ENCODE assay signal across 18 cellular contexts in genomic region chr4:8699479-8700145, GRCh38.
DNase-seq lines count a peak whose midpoint lies in the region; ATAC-seq, FAIRE-seq and TF ChIP-seq lines count a peak whose summit lies in the region.
"Had no signal": no experiment of that assay in that cellular context is flagged by ENCODE, and none has a peak within 500 bp of the region (broad histone marks: within the 10 kb centered on the region; RNA-seq: fewer than 3 reads in every experiment).

No MANE protein-coding gene starts in this region.

- H3K4me2 ChIP-seq in HepG2 (ENCODE audit: low read depth, low read length): no peak overlapping the region
- H3K4me2 ChIP-seq: PC-9 had no signal

- H3K4me1 ChIP-seq in right lobe of liver: no peaks in the 10 kb centered on the region
- no peaks in the 10 kb centered on the region for H3K4me1 ChIP-seq in HepG2 (ENCODE audit: insufficient read depth, low read length)
- no peaks in the 10 kb centered on the region for H3K4me1 ChIP-seq in kidney (ENCODE audit: control insufficient read depth in 1 of 2, insufficient read depth in 1 of 2, low read depth in 1 of 2, low read length in 2 of 2)
- H3K4me1 ChIP-seq in spleen: no peaks in the 10 kb centered on the region
- H3K4me1 ChIP-seq in thyroid gland: no peaks in the 10 kb centered on the region
- H3K4me1 ChIP-seq: Caco-2 had no signal

- 77% methylated on average over 8 of the region's 24 CpGs for WGBS in right lobe of liver (ENCODE audit: insufficient coverage, low coverage, low lambda C conversion rate, missing lambda C conversion rate)
- 44% methylated on average over 2 of the region's 24 CpGs for WGBS in HepG2 (ENCODE audit: low lambda C conversion rate)
- 82 to 91% (median 85%) methylated on average over 22 to 24 of the region's 24 CpGs for WGBS in spleen, 5 donors
- 76 to 77% methylated on average over 9 to 15 of the region's 24 CpGs for WGBS in thyroid gland, 2 donors

- BruUV-seq in HepG2 (replicated peaks; lab: Mats Ljungman, UMichigan): no TSS peak

- no peaks in the 10 kb centered on the region for H3K9me3 ChIP-seq in right lobe of liver
- no peaks in the 10 kb centered on the region for H3K9me3 ChIP-seq in HepG2 (ENCODE audit: low read length)
- H3K9me3 ChIP-seq in kidney (ENCODE audit: control insufficient read depth in 1 of 2, low read length in 2 of 2): peaks cover 0 to 7% of the 10 kb centered on the region in 2 donors
- peaks cover 0 to 10% (median 0%) of the 10 kb centered on the region in 8 donors for H3K9me3 ChIP-seq in spleen
- no peaks in the 10 kb centered on the region for H3K9me3 ChIP-seq in thyroid gland
- H3K9me3 ChIP-seq: Caco-2 had no signal

- H3K36me3 ChIP-seq in right lobe of liver: no peaks in the 10 kb centered on the region
- no peaks in the 10 kb centered on the region for H3K36me3 ChIP-seq in HepG2 (replicated peaks in 1 of 2; ENCODE audit: control insufficient read depth in 1 of 2, insufficient read depth in 2 of 2, low read length in 2 of 2)
- no peaks in the 10 kb centered on the region for H3K36me3 ChIP-seq in kidney (ENCODE audit: control insufficient read depth in 1 of 2, insufficient read depth in 2 of 2, low read length in 2 of 2)
- no peaks in the 10 kb centered on the region for H3K36me3 ChIP-seq in spleen
- no peaks in the 10 kb centered on the region for H3K36me3 ChIP-seq in thyroid gland

- no peak overlapping the region for H2AFZ ChIP-seq in HepG2 (ENCODE audit: low read length)
- H2AFZ ChIP-seq: PC-9 had no signal

- H4K20me1 ChIP-seq in HepG2 (ENCODE audit: insufficient read depth, low read length): no peaks in the 10 kb centered on the region

- H3K27ac ChIP-seq in right lobe of liver (no peak overlapping the region), HepG2 (ENCODE audit: extremely low read length, insufficient read depth, low read length) (no peak overlapping the region), kidney (ENCODE audit: low read depth in 2 of 2, low read length in 2 of 2) (no peak overlapping the region), spleen (no peak overlapping the region), thyroid gland (no peak overlapping the region)
- H3K27ac ChIP-seq: PC-9 had no signal

- in situ Hi-C loops in HepG2 (cut with HindIII; ENCODE audit: extremely low pct_ligation_motif_present, low pct_unique_long_range_greater_than_20kb): no loop called here

- TF ChIP-seq CTCF in right lobe of liver (IDR thresholded peaks at IDR 0.05) (no peak), HepG2 (CRISPR knock-in tag; IDR thresholded peaks at IDR 0.05) (no peak), kidney (IDR thresholded peaks at IDR 0.05; ENCODE audit: borderline replicate concordance, extremely low read depth, insufficient read depth) (no peak), spleen (IDR thresholded peaks at IDR 0.05 in 8 of 11, conservative IDR thresholded peaks at IDR 0.05 in 3 of 11) (no peak), thyroid gland (IDR thresholded peaks at IDR 0.05) (no peak)

- TF ChIP-seq RAD21 in HepG2 (CRISPR knock-in tag; IDR thresholded peaks at IDR 0.05): no peak

- POLR2A ChIA-PET in HepG2 (lab: Yijun Ruan, JAX): no interaction called here

- ATAC-seq in right lobe of liver (no peak), HepG2 (no peak), HG03045 (IDR thresholded peaks at IDR 0.05; ENCODE audit: unreplicated experiment) (no peak)

- intact Hi-C loops in right lobe of liver (cut with DNase I): no loop called here
- intact Hi-C loops in HepG2 (cut with micrococcal nuclease; ENCODE audit: unreplicated experiment): no loop called here
- intact Hi-C loops in kidney (cut with DNase I): no loop called here
- intact Hi-C loops in spleen (cut with DNase I; ENCODE audit: low total_unique reads): no loop called here
- intact Hi-C loops in thyroid gland (cut with DNase I): no loop called here

- FAIRE-seq in HepG2 (lab: Jason Lieb, UNC) (no peak), kidney (lab: Jason Lieb, UNC) (no peak)
- FAIRE-seq: GM12892 had no signal

- H3K9ac ChIP-seq in HepG2 (ENCODE audit: insufficient read depth, low read depth, low read length): no peak overlapping the region
- no peak overlapping the region for H3K9ac ChIP-seq in kidney (ENCODE audit: low read length in 2 of 2)

- CTCF ChIA-PET in HepG2 (lab: Yijun Ruan, JAX; ENCODE audit: low intra/inter-chr PET ratio, low total read pairs): no interaction called here

- H3K27me3 ChIP-seq in right lobe of liver: no peaks in the 10 kb centered on the region
- peaks cover 12 to 80% of the 10 kb centered on the region in 2 experiments; a peak in 4 of 5 replicates for H3K27me3 ChIP-seq in HepG2 (ENCODE audit: control insufficient read depth in 1 of 2, insufficient read depth in 2 of 2, low read length in 2 of 2)
- peaks cover 0 to 86% (median 3%) of the 10 kb centered on the region in 7 donors for H3K27me3 ChIP-seq in spleen (replicated peaks in 1 of 7)
- no peaks in the 10 kb centered on the region for H3K27me3 ChIP-seq in thyroid gland

- no peaks in the 10 kb centered on the region for H3K79me2 ChIP-seq in HepG2 (ENCODE audit: insufficient read depth, low read length)

- no peak for TF ChIP-seq POLR2A in right lobe of liver (IDR thresholded peaks at IDR 0.05)
- no peak for TF ChIP-seq POLR2A in HepG2 (IDR thresholded peaks at IDR 0.05; ENCODE audit: insufficient read depth in 1 of 2, low read depth in 2 of 2, low read length in 2 of 2)
- TF ChIP-seq POLR2A in spleen (IDR thresholded peaks at IDR 0.05): no peak
- no peak for TF ChIP-seq POLR2A in thyroid gland (IDR thresholded peaks at IDR 0.05)

- TF ChIP-seq EP300 in HepG2 (IDR thresholded peaks at IDR 0.05; ENCODE audit: low read depth in 2 of 2, low read length in 2 of 2) (no peak), HepG2 (CRISPR knock-in tag; IDR thresholded peaks at IDR 0.05; ENCODE audit: borderline replicate concordance) (no peak)

- H3K4me3 ChIP-seq in right lobe of liver (no peak overlapping the region), HepG2 (replicated peaks in 1 of 3; ENCODE audit: insufficient read depth in 1 of 3, low read depth in 2 of 3, low read length in 3 of 3) (no peak overlapping the region), kidney (ENCODE audit: low read length in 2 of 2) (no peak overlapping the region), spleen (no peak overlapping the region), thyroid gland (replicated peaks in 1 of 3) (no peak overlapping the region)
- H3K4me3 ChIP-seq: PC-9 had no signal

- peak in 2 of 3 donors; percentile 9 to 41 for DNase-seq in right lobe of liver
- DNase-seq in HepG2 (ENCODE audit: low spot score): no peak
- peak; percentile 60 for DNase-seq in kidney
- DNase-seq in spleen: peak; percentile 73
- DNase-seq in thyroid gland: no peak
- no peak for DNase-seq in hepatic stellate cell (ENCODE audit: low spot score)
- DNase-seq: ACHN, AML-193, Caco-2, DMS153, NCI-H1092, NCI-H146, NCI-H2081 treated with DMSO at 0.1 percent for 48 hours, NCI-H510A treated with DMSO at 0.1 percent for 48 hours, NCI-H82, PC-9 had no signal

TF ChIP-seq in HepG2, 621 proteins besides CTCF, POLR2A, EP300 and RAD21:
- no peak for TF ChIP-seq DNMT1 (CRISPR knock-in tag; IDR thresholded peaks at IDR 0.05)
- TF ChIP-seq AGO1 (IDR thresholded peaks at IDR 0.05; ENCODE audit: low read depth, low read length, poor library complexity, severe bottlenecking): no peak
- no peak for TF ChIP-seq ZBTB20 (CRISPR knock-in tag; IDR thresholded peaks at IDR 0.05; ENCODE audit: borderline replicate concordance, low read depth)
- TF ChIP-seq ZNF281 (CRISPR knock-in tag; IDR thresholded peaks at IDR 0.05; ENCODE audit: borderline replicate concordance): no peak
- no peak for TF ChIP-seq TGIF2 (CRISPR knock-in tag; IDR thresholded peaks at IDR 0.05)
- no peak for TF ChIP-seq MYC (CRISPR knock-in tag; IDR thresholded peaks at IDR 0.05; ENCODE audit: borderline replicate concordance)
- TF ChIP-seq PHF5A (CRISPR knock-in tag; IDR thresholded peaks at IDR 0.05; ENCODE audit: low read depth, unreplicated experiment): no peak
- TF ChIP-seq ZSCAN12 (CRISPR knock-in tag; IDR thresholded peaks at IDR 0.05): no peak

Comparison
In these comparisons a context has a peak if more than half of its experiments do, and no peak if none do; other contexts are left out.
1. DNase-seq: peak in right lobe of liver (2 of 3), kidney (single experiment) and spleen (single experiment); none in HepG2 (single experiment), thyroid gland (0 of 2) and hepatic stellate cell (single experiment).